In the genomic region with DNA sequence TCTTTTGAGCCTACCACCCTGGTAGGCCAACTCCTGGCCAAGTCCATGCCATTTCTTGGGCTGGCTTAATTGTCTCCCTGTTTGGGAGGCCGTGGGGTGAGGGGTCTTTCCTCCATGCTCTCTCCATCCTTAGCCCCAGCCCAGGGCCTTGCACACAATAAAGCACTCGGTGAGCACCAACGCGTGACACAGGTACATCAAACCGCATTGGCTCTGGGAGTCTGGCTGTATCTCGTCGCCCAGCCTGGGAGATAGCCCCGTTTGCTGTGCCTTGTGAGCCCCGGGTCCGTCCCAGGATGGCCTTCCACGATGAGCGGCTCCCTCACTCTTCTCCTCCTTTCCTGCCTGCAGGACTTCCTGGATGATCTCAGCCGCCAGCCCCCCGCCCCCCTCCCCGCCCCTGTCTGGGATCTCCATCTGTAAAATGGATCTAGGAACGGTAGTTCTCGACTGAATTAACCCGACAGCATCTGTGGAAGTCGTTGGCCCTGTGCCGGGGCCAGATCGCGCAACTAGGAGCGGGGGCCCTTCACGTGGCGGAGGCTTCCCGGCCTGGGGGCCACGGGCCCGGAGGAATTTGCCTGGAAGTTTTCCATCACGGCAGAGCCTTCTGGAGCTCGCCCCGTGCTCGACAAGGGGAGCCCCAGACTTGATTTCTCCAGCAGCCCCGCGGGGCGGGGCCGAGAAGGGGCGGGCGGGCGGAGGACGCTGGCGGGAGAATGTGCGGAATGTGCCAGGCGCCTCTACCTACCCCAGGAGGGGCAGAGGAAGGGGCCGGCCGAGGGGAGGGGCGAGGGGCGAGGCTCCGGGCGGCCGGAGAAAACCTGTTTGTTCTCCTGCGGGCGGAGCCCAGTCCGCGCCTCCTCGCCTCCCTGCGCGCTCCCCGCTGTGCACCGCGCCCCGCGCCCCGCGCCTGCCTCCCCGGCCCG, we compare ENCODE assay signal across 8 cellular contexts. TPM values are rescaled to one million over a fixed set of nuclear protein-coding genes. Genes with fewer than 3 reads are reported as not detected.
A peak's percentile ranks its signal among the peaks of the same experiment; 100 is the strongest.
DNase-seq lines count a peak whose midpoint lies in the region; ATAC-seq and TF ChIP-seq lines count a peak whose summit lies in the region.

A gene (plus strand): TSS at position 852 of the 929 bp plus-strand sequence. CDS start 16,423 bp downstream, outside the sequence.

- no peaks in the 10 kb centered on the region for H3K27me3 Mint-ChIP-seq in Calu3 (ENCODE audit: unreplicated experiment)

- H4K8ac ChIP-seq in neuronal stem cell (ENCODE audit: low read depth, low read length): peak within 1 kb of the TSS; percentile 82

- H3K27me3 ChIP-seq in neuronal stem cell (ENCODE audit: control insufficient read depth in 3 of 3, insufficient read depth in 3 of 3, low read depth in 1 of 3, low read length in 3 of 3): peaks cover 0 to 65% (median 0%) of the 10 kb centered on the region in 3 experiments

- no peak within 1 kb of the TSS for H3K23ac ChIP-seq in neuronal stem cell (ENCODE audit: low read depth, low read length, poor library complexity)

- peak within 1 kb of the TSS; percentile 57 for H3K4me2 ChIP-seq in neuronal stem cell (ENCODE audit: insufficient read depth, low read length, poor library complexity, severe bottlenecking)

- peak within 1 kb of the TSS; percentile 89 for H3K18ac ChIP-seq in neuronal stem cell (ENCODE audit: low read length)

- peak within 1 kb of the TSS; percentile 76 for H3K4me3 ChIP-seq in epithelial cell of esophagus (ENCODE audit: low read length)
- H3K4me3 ChIP-seq in neuronal stem cell (ENCODE audit: low read length in 2 of 2): peak within 1 kb of the TSS in 1 of 2 donors; percentile 82

- WGBS in neuronal stem cell (ENCODE audit: extremely low coverage in 2 of 2, insufficient read length in 2 of 2, insufficient replicate concordance in 1 of 2), 2 donors: no CpG with 5 or more reads among the region's 66 CpGs

- H3K79me1 ChIP-seq in neuronal stem cell (ENCODE audit: low read depth, low read length): no peaks in the 10 kb centered on the region

- H3K36me3 ChIP-seq in neuronal stem cell (replicated peaks in 1 of 2; ENCODE audit: control insufficient read depth in 2 of 2, insufficient read depth in 2 of 2, low read length in 2 of 2): no peaks in the 10 kb centered on the region

- H2BK5ac ChIP-seq in neuronal stem cell (ENCODE audit: low read length): no peak within 1 kb of the TSS

- H3K27ac Mint-ChIP-seq in Calu3 (ENCODE audit: unreplicated experiment): peak within 1 kb of the TSS; percentile 90

- peak within 1 kb of the TSS; percentile 59 for H3K4me3 Mint-ChIP-seq in Calu3 (ENCODE audit: low read depth, unreplicated experiment)

- peak within 1 kb of the TSS; percentile 76 for H3K4ac ChIP-seq in neuronal stem cell (ENCODE audit: low read length)

- CTCF ChIA-PET in Calu3 (lab: Charles Lee): interaction anchor here (0.6 kb wide), 1 partner anchor 579 kb away, joined by 4 read pairs; no protein-coding TSS in a partner anchor

- H3K27ac ChIP-seq in neuronal stem cell (replicated peaks; ENCODE audit: low read length): no peak within 1 kb of the TSS

- H3K9me3 ChIP-seq in neuronal stem cell (replicated peaks in 1 of 2; ENCODE audit: control insufficient read depth in 2 of 2, insufficient read depth in 1 of 2, low read depth in 1 of 2, low read length in 2 of 2): no peaks in the 10 kb centered on the region

- H3K9ac ChIP-seq in neuronal stem cell (ENCODE audit: low read depth, low read length, poor library complexity): peak within 1 kb of the TSS; percentile 44

- no peak within 1 kb of the TSS for H3K14ac ChIP-seq in neuronal stem cell (ENCODE audit: low read length)

- intact Hi-C loops in Calu3 (cut with micrococcal nuclease; ENCODE audit: unreplicated experiment): no loop called here

- H3K36me3 Mint-ChIP-seq in Calu3 (ENCODE audit: insufficient read depth, unreplicated experiment): peaks cover 12% of the 10 kb centered on the region

- H2AK5ac ChIP-seq in neuronal stem cell (ENCODE audit: low read depth, low read length): peak within 1 kb of the TSS; percentile 83

- no peak within 1 kb of the TSS for H2BK120ac ChIP-seq in neuronal stem cell (ENCODE audit: low read depth, low read length)

- peak within 1 kb of the TSS; percentile 84 for H2BK12ac ChIP-seq in neuronal stem cell (ENCODE audit: low read length)

- no peak within 1 kb of the TSS for H2AFZ ChIP-seq in neuronal stem cell (ENCODE audit: low read length)

- H4K91ac ChIP-seq in neuronal stem cell (ENCODE audit: low read depth, low read length, poor library complexity): no peak within 1 kb of the TSS

- peaks cover 0 to 20% of the 10 kb centered on the region in 2 donors for H3K4me1 ChIP-seq in neuronal stem cell (ENCODE audit: control insufficient read depth in 2 of 2, insufficient read depth in 1 of 2, low read depth in 1 of 2, low read length in 2 of 2)

- H2BK15ac ChIP-seq in neuronal stem cell (ENCODE audit: low read length): peak within 1 kb of the TSS; percentile 58

- no peaks in the 10 kb centered on the region for H3K9me3 Mint-ChIP-seq in Calu3 (ENCODE audit: low read depth, unreplicated experiment)

- ATAC-seq in GM21515 (IDR thresholded peaks at IDR 0.05; ENCODE audit: unreplicated experiment): no peak
- ATAC-seq in HG02763 (IDR thresholded peaks at IDR 0.05; ENCODE audit: unreplicated experiment): no peak

- no TSS peak for BruUV-seq in Calu3 (replicated peaks; lab: Mats Ljungman, UMichigan)

- H3K4me1 Mint-ChIP-seq in Calu3 (ENCODE audit: low read depth, unreplicated experiment): peaks cover 40% of the 10 kb centered on the region

- TF ChIP-seq CTCF in Calu3 (IDR thresholded peaks at IDR 0.05; ENCODE audit: unreplicated experiment) (no peak), epithelial cell of esophagus (IDR thresholded peaks at IDR 0.05; ENCODE audit: insufficient read depth, low read depth, low read length, missing control alignments) (no peak)

- peak; percentile 87 for DNase-seq in Calu3
- peak; percentile 60 for DNase-seq in NCI-H146 (lab: John Stamatoyannopoulos, UW)
- DNase-seq in epithelial cell of esophagus (ENCODE audit: low read depth): peak; percentile 81
- DNase-seq in neuronal stem cell (ENCODE audit: low spot score): peak; percentile 42
- no peak for DNase-seq in NCI-H2081 treated with DMSO at 0.1 percent for 48 hours (lab: John Stamatoyannopoulos, UW)
- DNase-seq in A172 (ENCODE audit: low spot score): no peak

RNA-seq across cellular contexts. Expression of the gene that starts here (rescaled TPM):
- 24.3 and 25.2 TPM in 2 replicates for total RNA-seq in Calu3 (2022)
- polyA plus RNA-seq in neuronal stem cell (2013, experiment 1 of 2): 13.2 TPM
- 13.2 TPM for polyA plus RNA-seq in neuronal stem cell (2013, experiment 2 of 2)
- 1.7 and 4.9 TPM in 2 replicates for total RNA-seq in A172 (2014; rRNA removed; shearing (Covaris generic))

Comparison
In these comparisons a context has a peak if more than half of its experiments do, and no peak if none do; other contexts are left out.
1. DNase-seq: peak in Calu3 (single experiment), NCI-H146 (single experiment), epithelial cell of esophagus (single experiment) and neuronal stem cell (single experiment); none in NCI-H2081 treated with DMSO at 0.1 percent for 48 hours (single experiment) and A172 (single experiment).